In the genomic region with DNA sequence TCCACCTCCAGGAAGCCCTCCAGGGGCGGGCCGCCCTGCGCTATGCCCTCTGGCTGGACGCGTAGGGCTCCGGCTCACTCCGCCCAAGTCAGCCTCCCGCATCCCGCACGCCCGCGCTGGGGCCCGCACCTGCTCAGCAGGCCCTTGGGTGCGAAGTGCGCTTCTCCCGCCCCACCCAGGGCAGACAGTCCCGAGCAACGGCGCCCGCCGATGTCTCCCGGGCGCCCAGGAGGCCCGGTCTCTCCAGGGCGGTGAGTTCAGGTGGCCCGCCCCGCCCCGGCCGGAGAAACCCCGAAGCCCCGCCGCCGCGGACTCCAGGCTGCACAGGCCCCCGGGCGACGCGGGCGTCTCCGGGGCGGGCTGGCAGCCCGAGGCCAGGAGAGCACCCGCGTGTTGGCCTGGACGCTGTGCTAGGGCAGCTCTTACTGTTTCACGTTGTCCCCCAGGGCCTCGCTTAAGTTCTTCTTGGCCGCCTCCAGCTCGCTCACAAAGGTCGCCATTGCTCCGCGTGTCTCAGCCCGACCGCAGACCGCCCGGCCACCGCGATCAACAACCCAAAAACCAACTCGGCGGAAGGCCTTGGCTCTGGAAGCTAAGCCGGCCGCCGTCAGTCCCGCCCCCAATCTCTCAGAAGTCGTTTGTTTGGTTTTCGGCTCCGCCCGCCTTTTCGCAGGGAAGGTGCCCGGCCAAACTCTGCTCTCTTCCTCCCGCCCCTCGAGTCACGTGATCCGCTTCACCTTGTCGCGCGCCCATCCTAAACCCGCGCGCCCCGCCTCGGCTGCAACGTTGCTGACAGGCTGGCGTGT, we compare ENCODE assay signal across 8 cellular contexts.
A peak's percentile ranks its signal among the peaks of the same experiment; 100 is the strongest.
DNase-seq lines count a peak whose midpoint lies in the region; ATAC-seq and TF ChIP-seq lines count a peak whose summit lies in the region.

A gene with protein sequence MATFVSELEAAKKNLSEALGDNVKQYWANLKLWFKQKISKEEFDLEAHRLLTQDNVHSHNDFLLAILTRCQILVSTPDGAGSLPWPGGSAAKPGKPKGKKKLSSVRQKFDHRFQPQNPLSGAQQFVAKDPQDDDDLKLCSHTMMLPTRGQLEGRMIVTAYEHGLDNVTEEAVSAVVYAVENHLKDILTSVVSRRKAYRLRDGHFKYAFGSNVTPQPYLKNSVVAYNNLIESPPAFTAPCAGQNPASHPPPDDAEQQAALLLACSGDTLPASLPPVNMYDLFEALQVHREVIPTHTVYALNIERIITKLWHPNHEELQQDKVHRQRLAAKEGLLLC (minus strand): TSS at position 531 of the 806 bp plus-strand sequence. CDS start 31 bp downstream, at position 500.

- DNase-seq in AG09319 (ENCODE audit: extremely low read depth, low read depth) (peak; percentile 93), NCI-H446 (lab: John Stamatoyannopoulos, UW) (peak; percentile 96 to 99), cerebellar cortex (ENCODE audit: low spot score) (peak; percentile 99), iris pigment epithelial cell (ENCODE audit: low read depth) (peak; percentile 98)
- peak; percentile 95 for DNase-seq in activated CD4-positive, CD25-positive, alpha-beta regulatory T cell treated with anti-CD3 and anti-CD28 coated beads, Interleukin-2, amount 50 U/mL, for 16 hours (ENCODE audit: low read depth, low spot score)
- DNase-seq in stimulated activated CD4-positive, alpha-beta T cell treated with anti-CD3 and anti-CD28 coated beads, Interleukin-12 subunit alpha, Interleukin-12 subunit beta, amount 100 ng/mL, for 24 hours (ENCODE audit: low read depth in 2 of 2): peak; percentile 97 to 99

- 0 out of 2 replicates have a peak, but pooled peaks have one; percentile 3 for TF ChIP-seq CTCF in AG09319 (IDR thresholded peaks at IDR 0.05; ENCODE audit: low read depth, low read length)

- ATAC-seq in GM19025 (IDR thresholded peaks at IDR 0.05; ENCODE audit: low read depth, unreplicated experiment) (peak; percentile 78), HG03342 (IDR thresholded peaks at IDR 0.05; ENCODE audit: unreplicated experiment) (peak; percentile 91)

Comparison
In these comparisons a context has a peak if more than half of its experiments do, and no peak if none do; other contexts are left out.
1. Peak in every context shown above with its lines: DNase-seq and ATAC-seq.